Comparison of ENCODE assay signal across 8 cellular contexts in genomic region chr4:172830295-172830764, GRCh38.
DNase-seq lines count a peak whose midpoint lies in the region; ATAC-seq and TF ChIP-seq lines count a peak whose summit lies in the region.

No MANE protein-coding gene starts in this region.

- TF ChIP-seq CTCF in GM12874 (IDR thresholded peaks at IDR 0.05; ENCODE audit: insufficient read depth, low read depth, low read length) (peak; percentile 5; the same call in 1 of the 2 replicates), dorsolateral prefrontal cortex (IDR thresholded peaks at IDR 0.05 in 54 of 56, conservative IDR thresholded peaks at IDR 0.05 in 2 of 56; ENCODE audit: low read depth in 1 of 56, partially characterized antibody in 56 of 56) (peak in 55 of 56 donors; percentile 52 to 85 (median 73))

- H3K27me3 ChIP-seq in dorsolateral prefrontal cortex: peaks cover 0 to 5% (median 0%) of the 10 kb centered on the region in 45 donors

- no peak overlapping the region for H3K4me3 ChIP-seq in dorsolateral prefrontal cortex

- H3K27ac ChIP-seq in dorsolateral prefrontal cortex: no peak overlapping the region

- ATAC-seq in HG02852 (IDR thresholded peaks at IDR 0.05; ENCODE audit: unreplicated experiment): no peak

- intact Hi-C loops in dorsolateral prefrontal cortex (cut with DNase I): no loop called here
- intact Hi-C loops in posterior cingulate gyrus (cut with DNase I): no loop called here

- DNase-seq in NCI-H146 (lab: John Stamatoyannopoulos, UW) (peak; percentile 14), dorsolateral prefrontal cortex (no peak), putamen (ENCODE audit: low spot score) (peak; percentile 3), posterior cingulate gyrus (no peak)
- DNase-seq in stimulated activated CD4-positive, alpha-beta T cell treated with anti-CD3 and anti-CD28 coated beads, Interleukin-15, amount 100 ng/mL, for 24 hours: no peak
- no peak for DNase-seq in activated CD8-positive, alpha-beta memory T cell treated with anti-CD3 and anti-CD28 coated beads, Interleukin-2, amount 50 U/mL, for 48 hours

Comparison
In these comparisons a context has a peak if more than half of its experiments do, and no peak if none do; other contexts are left out.
1. DNase-seq: peak in NCI-H146 (single experiment) and putamen (single experiment); none in dorsolateral prefrontal cortex (0 of 10), stimulated activated CD4-positive, alpha-beta T cell treated with anti-CD3 and anti-CD28 coated beads, Interleukin-15, amount 100 ng/mL, for 24 hours (single experiment), activated CD8-positive, alpha-beta memory T cell treated with anti-CD3 and anti-CD28 coated beads, Interleukin-2, amount 50 U/mL, for 48 hours (single experiment) and posterior cingulate gyrus (0 of 10).